Comparison of ENCODE assay signal across 12 cellular contexts in the genomic region with DNA sequence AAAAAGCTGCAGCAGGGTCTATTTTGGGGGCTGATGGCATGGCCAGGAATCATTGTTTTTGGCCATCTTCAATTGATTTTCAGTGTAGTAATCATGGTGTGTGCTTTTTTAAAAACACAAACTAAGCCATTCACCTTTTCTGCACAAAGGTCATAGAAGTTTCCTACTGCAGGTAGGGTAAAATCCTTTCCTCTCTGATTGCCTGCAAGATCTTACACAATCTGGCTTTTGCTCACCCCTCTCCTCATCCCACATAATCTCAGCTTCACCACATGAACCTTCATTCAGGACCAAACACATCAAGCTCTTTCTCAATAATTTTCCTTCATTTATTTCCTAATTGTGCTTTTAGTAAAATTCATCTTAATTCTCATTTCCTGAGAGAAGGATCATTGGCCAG. TPM values are rescaled to one million over a fixed set of nuclear protein-coding genes. Genes with fewer than 3 reads are reported as not detected.
DNase-seq lines count a peak whose midpoint lies in the region; ATAC-seq and TF ChIP-seq lines count a peak whose summit lies in the region.
"Had no signal": no experiment of that assay in that cellular context is flagged by ENCODE, and none has a peak within 500 bp of the region (broad histone marks: within the 10 kb centered on the region; RNA-seq: fewer than 3 reads in every experiment).

No MANE protein-coding gene starts in this region.

- DNase-seq in activated CD8-positive, alpha-beta memory T cell treated with anti-CD3 and anti-CD28 coated beads, Interleukin-2, amount 10 ng/mL, durations not matched to agents 7 days and 5 days: no peak
- DNase-seq in activated CD8-positive, alpha-beta memory T cell treated with anti-CD3 and anti-CD28 coated beads, Interleukin-2, amount 50 U/mL, for 48 hours: no peak
- DNase-seq in stomach (no peak), A673 (ENCODE audit: low spot score) (no peak), NCI-H524 treated with DMSO at 0.1 percent for 48 hours (lab: John Stamatoyannopoulos, UW) (no peak), cortex of kidney (lab: John Stamatoyannopoulos, UW) (no peak)
- DNase-seq: effector memory CD4-positive, alpha-beta T cell had no signal

- peaks cover 59% of the 10 kb centered on the region for H3K36me3 Mint-ChIP-seq in activated CD8-positive, alpha-beta memory T cell treated with anti-CD3 and anti-CD28 coated beads, Interleukin-2, amount 10 ng/mL, durations not matched to agents 7 days and 5 days

- CTCF ChIA-PET in activated CD8-positive, alpha-beta memory T cell treated with anti-CD3 and anti-CD28 coated beads, Interleukin-2, amount 10 ng/mL, durations not matched to agents 7 days and 5 days (lab: Charles Lee): interaction anchor here (1.0 to 4.1 kb wide), 8 partner anchors 11 to 113 kb away, joined by 3 to 24 read pairs (median 7); no protein-coding TSS in a partner anchor
- CTCF ChIA-PET in A673 (lab: Charles Lee): no interaction called here

- H3K36me3 ChIP-seq in duodenal mucosa (ENCODE audit: control insufficient read depth in 1 of 2, insufficient read depth in 2 of 2, low read length in 2 of 2) (no peaks in the 10 kb centered on the region), stomach (no peaks in the 10 kb centered on the region), A673 (ENCODE audit: insufficient read depth, low read length, poor library complexity, severe bottlenecking) (no peaks in the 10 kb centered on the region)

- BruUV-seq in A673 (replicated peaks; lab: Mats Ljungman, UMichigan): no TSS peak

- peak overlapping the region; percentile 11 for H3K4me3 Mint-ChIP-seq in activated CD8-positive, alpha-beta memory T cell treated with anti-CD3 and anti-CD28 coated beads, Interleukin-2, amount 10 ng/mL, durations not matched to agents 7 days and 5 days

- H3K4me3 ChIP-seq in duodenal mucosa (ENCODE audit: low read depth in 1 of 2, low read length in 2 of 2) (peak overlapping the region; percentile 8 to 23), stomach (peak overlapping the region in 1 of 4 donors; percentile 17), A673 (ENCODE audit: low read depth, low read length, poor library complexity, severe bottlenecking) (no peak overlapping the region)

- intact Hi-C loops in stomach (cut with DNase I; ENCODE audit: low total_unique reads) (no loop called here), A673 (cut with micrococcal nuclease; ENCODE audit: unreplicated experiment) (no loop called here)

- peaks cover 42% of the 10 kb centered on the region for H3K4me1 Mint-ChIP-seq in activated CD8-positive, alpha-beta memory T cell treated with anti-CD3 and anti-CD28 coated beads, Interleukin-2, amount 10 ng/mL, durations not matched to agents 7 days and 5 days

- no peak for TF ChIP-seq POLR2A in stomach (IDR thresholded peaks at IDR 0.05)

- H3K9me3 ChIP-seq in duodenal mucosa (ENCODE audit: control insufficient read depth in 1 of 2, low read length in 2 of 2): peaks cover 0 to 6% of the 10 kb centered on the region in 2 donors
- peaks cover 0 to 7% (median 3%) of the 10 kb centered on the region in 4 donors for H3K9me3 ChIP-seq in stomach
- H3K9me3 ChIP-seq in A673 (ENCODE audit: low read depth, low read length, poor library complexity, severe bottlenecking): peaks cover 8% of the 10 kb centered on the region

- H3K27ac ChIP-seq in duodenal mucosa (ENCODE audit: low read depth, low read length) (no peak overlapping the region), stomach (peak overlapping the region in 4 of 5 donors; percentile 22 to 82 (median 68)), A673 (ENCODE audit: low read depth, low read length, poor library complexity, severe bottlenecking) (no peak overlapping the region)

- peak; percentile 18 for ATAC-seq in activated CD8-positive, alpha-beta memory T cell treated with anti-CD3 and anti-CD28 coated beads, Interleukin-2, amount 10 ng/mL, durations not matched to agents 7 days and 5 days
- peak; percentile 19 for ATAC-seq in HG03342 (IDR thresholded peaks at IDR 0.05; ENCODE audit: unreplicated experiment)

- TF ChIP-seq CTCF in stomach (IDR thresholded peaks at IDR 0.05): no peak
- no peak for TF ChIP-seq CTCF in A673 (conservative IDR thresholded peaks at IDR 0.05; ENCODE audit: low read depth, low read length)

- H3K9ac ChIP-seq in duodenal mucosa (ENCODE audit: low read depth in 1 of 2, low read length in 2 of 2): no peak overlapping the region

- TF ChIP-seq EP300 in stomach (IDR thresholded peaks at IDR 0.05): no peak

- peak overlapping the region; percentile 99 for H3K27ac Mint-ChIP-seq in activated CD8-positive, alpha-beta memory T cell treated with anti-CD3 and anti-CD28 coated beads, Interleukin-2, amount 10 ng/mL, durations not matched to agents 7 days and 5 days

- H3K9me3 Mint-ChIP-seq in activated CD8-positive, alpha-beta memory T cell treated with anti-CD3 and anti-CD28 coated beads, Interleukin-2, amount 10 ng/mL, durations not matched to agents 7 days and 5 days (ENCODE audit: low read depth): peaks cover 20% of the 10 kb centered on the region

- H3K27me3 ChIP-seq in duodenal mucosa (ENCODE audit: control insufficient read depth in 1 of 2, insufficient read depth in 2 of 2, low read length in 2 of 2): no peaks in the 10 kb centered on the region
- H3K27me3 ChIP-seq in stomach: no peaks in the 10 kb centered on the region
- H3K27me3 ChIP-seq in A673 (replicated peaks; ENCODE audit: insufficient read depth, low read depth, low read length, poor library complexity): no peaks in the 10 kb centered on the region

- H3K4me1 ChIP-seq in duodenal mucosa (ENCODE audit: control insufficient read depth in 1 of 2, insufficient read depth in 2 of 2, low read length in 2 of 2) (peaks cover 11 to 21% of the 10 kb centered on the region in 2 donors), stomach (peaks cover 14 to 33% (median 19%) of the 10 kb centered on the region in 4 donors), A673 (ENCODE audit: insufficient read depth, low read length, poor library complexity, severe bottlenecking) (no peaks in the 10 kb centered on the region)

- POLR2A ChIA-PET in A673 (lab: Charles Lee; ENCODE audit: low non-redundant PET): no interaction called here

- no peaks in the 10 kb centered on the region for H3K27me3 Mint-ChIP-seq in activated CD8-positive, alpha-beta memory T cell treated with anti-CD3 and anti-CD28 coated beads, Interleukin-2, amount 10 ng/mL, durations not matched to agents 7 days and 5 days

RNA-seq across cellular contexts. Expression of gene GBP5, which starts 38.3 kb away (rescaled TPM):
- 100 to 1,000 TPM; 279 to 362 TPM for total RNA-seq in activated CD8-positive, alpha-beta memory T cell treated with anti-CD3 and anti-CD28 coated beads, Interleukin-2, amount 10 ng/mL, durations not matched to agents 7 days and 5 days
- total RNA-seq in stomach: 10 to 100 TPM in 2 of 5 donors, 1 to 10 TPM in 1, not detected in 2; 1.3 to 28.6 (median 13.5) TPM
- 1 to 10 TPM in 2 of 3 donors, under 1 TPM in 1; 0.75 to 3.7 (median 1.1) TPM for polyA plus RNA-seq in stomach
- 0.09 TPM in 1 of 2 replicates, not detected in the other for total RNA-seq in A673 (2021)
- total RNA-seq: RPMI7951 had no signal

RNA-seq across cellular contexts. Expression of gene GBP6, which starts 52.9 kb away (rescaled TPM):
- under 1 TPM; 0.19 to 0.82 TPM for total RNA-seq in activated CD8-positive, alpha-beta memory T cell treated with anti-CD3 and anti-CD28 coated beads, Interleukin-2, amount 10 ng/mL, durations not matched to agents 7 days and 5 days
- total RNA-seq in stomach (1 to 10 TPM in 1 of 5 donors, not detected in 4; 1.1 TPM), A673 (2021) (not detected in 2 replicates)
- polyA plus RNA-seq in stomach: 10 to 100 TPM in 1 of 3 donors, under 1 TPM in 1, not detected in 1; 0.46 to 50.8 TPM
- total RNA-seq: RPMI7951, skeletal muscle tissue, subcutaneous adipose tissue had no signal

Comparison
In these comparisons a context has a peak if more than half of its experiments do, and no peak if none do; other contexts are left out.
1. H3K27ac ChIP-seq: peak in stomach (4 of 5); none in duodenal mucosa (single experiment) and A673 (single experiment).
2. RNA of gene GBP5, which starts 38.3 kb away (total RNA-seq): 279 to 362 TPM in activated CD8-positive, alpha-beta memory T cell treated with anti-CD3 and anti-CD28 coated beads, Interleukin-2, amount 10 ng/mL, durations not matched to agents 7 days and 5 days; 1.3 to 28.6 TPM in stomach and 0.09 TPM in A673; every median in the first group is over 4 times any median in the second.